In genomic region chr20:48879609-48880008, GRCh38 we compare ENCODE assay signal across 1 cellular context.
TF ChIP-seq lines count a peak whose summit lies in the region.

No MANE protein-coding gene starts in this region.

TF ChIP-seq in SK-N-SH treated with all-trans-retinoic acid at 6 μM for 48 hours, 23 proteins besides CTCF, POLR2A, EP300 and RAD21 (continued from another document):
- TF ChIP-seq CREB5 (CRISPR knock-in tag; IDR thresholded peaks at IDR 0.05; ENCODE audit: low read depth) (no peak), ZNF8 (CRISPR knock-in tag; IDR thresholded peaks at IDR 0.05) (no peak), ZNF70 (CRISPR knock-in tag; IDR thresholded peaks at IDR 0.05) (no peak), ZFP30 (CRISPR knock-in tag; IDR thresholded peaks at IDR 0.05) (no peak), TCF4 (CRISPR knock-in tag; IDR thresholded peaks at IDR 0.05; ENCODE audit: borderline replicate concordance) (no peak), GLIS3 (CRISPR knock-in tag; IDR thresholded peaks at IDR 0.05) (no peak), ARNTL (CRISPR knock-in tag; IDR thresholded peaks at IDR 0.05; ENCODE audit: borderline replicate concordance, low read depth) (no peak), TSHZ2 (CRISPR knock-in tag; IDR thresholded peaks at IDR 0.05) (no peak), ISL1 (CRISPR knock-in tag; IDR thresholded peaks at IDR 0.05) (no peak), BACH2 (CRISPR knock-in tag; IDR thresholded peaks at IDR 0.05; ENCODE audit: borderline replicate concordance) (no peak), TOX (CRISPR knock-in tag; IDR thresholded peaks at IDR 0.05; ENCODE audit: borderline replicate concordance) (no peak), ZNF565 (CRISPR knock-in tag; conservative IDR thresholded peaks at IDR 0.05; ENCODE audit: low read depth) (no peak)
- TF ChIP-seq, protein P1, sequence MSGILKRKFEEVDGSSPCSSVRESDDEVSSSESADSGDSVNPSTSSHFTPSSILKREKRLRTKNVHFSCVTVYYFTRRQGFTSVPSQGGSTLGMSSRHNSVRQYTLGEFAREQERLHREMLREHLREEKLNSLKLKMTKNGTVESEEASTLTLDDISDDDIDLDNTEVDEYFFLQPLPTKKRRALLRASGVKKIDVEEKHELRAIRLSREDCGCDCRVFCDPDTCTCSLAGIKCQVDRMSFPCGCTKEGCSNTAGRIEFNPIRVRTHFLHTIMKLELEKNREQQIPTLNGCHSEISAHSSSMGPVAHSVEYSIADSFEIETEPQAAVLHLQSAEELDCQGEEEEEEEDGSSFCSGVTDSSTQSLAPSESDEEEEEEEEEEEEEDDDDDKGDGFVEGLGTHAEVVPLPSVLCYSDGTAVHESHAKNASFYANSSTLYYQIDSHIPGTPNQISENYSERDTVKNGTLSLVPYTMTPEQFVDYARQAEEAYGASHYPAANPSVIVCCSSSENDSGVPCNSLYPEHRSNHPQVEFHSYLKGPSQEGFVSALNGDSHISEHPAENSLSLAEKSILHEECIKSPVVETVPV (CRISPR knock-in tag; IDR thresholded peaks at IDR 0.05): no peak
